8 cellular contexts compared by ENCODE assay signal in the genomic region with DNA sequence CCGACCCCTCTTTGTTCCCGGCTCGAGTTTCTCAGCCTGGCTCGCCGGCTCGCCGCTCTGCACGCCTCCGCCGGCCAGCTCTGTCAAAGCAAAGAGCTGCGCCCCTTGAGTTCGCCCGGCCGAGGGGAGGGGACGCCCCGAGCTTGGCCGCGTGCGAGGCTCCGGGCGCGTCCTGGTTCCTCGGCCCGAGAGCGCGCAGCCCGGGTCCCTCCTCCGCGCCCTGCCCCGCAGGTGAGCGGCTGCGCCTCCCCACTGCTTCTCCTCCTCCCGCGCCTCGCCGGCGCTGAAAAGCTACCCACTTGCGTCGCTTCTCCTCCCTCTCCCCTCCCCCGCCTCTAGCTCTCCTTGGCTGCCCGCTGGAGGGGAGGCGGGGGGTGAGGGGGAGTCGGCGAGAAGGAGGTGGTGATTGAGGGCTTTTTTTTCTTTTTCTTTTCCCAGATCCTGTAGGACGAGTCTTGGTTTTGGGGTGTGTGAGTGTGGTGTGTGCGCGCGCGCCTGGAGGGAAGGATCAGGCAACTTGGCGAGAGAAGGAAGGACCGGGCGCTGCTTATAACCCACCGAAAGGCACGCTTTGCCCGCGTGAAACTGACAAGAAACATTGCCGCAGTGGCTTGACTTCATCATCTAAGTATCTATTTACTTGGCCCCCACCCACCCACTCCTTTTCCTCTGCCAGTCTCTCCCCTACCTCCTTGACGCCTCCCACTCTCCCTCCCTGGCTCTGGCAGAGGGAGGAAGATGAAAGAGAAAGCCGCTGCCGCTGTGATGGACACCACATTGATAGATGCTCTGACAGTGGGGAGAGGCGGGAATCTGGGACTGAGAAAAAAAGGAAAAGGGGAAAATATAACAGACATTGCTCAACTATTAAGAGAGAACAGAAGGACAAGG. TPM values are rescaled to one million over a fixed set of nuclear protein-coding genes. Genes with fewer than 3 reads are reported as not detected.
DNase-seq lines count a peak whose midpoint lies in the region; ATAC-seq lines count a peak whose summit lies in the region.

Gene LEF1 (minus strand): TSS at position 261 of the 891 bp plus-strand sequence. CDS start 1,165 bp downstream, outside the sequence.

- H3K27me3 Mint-ChIP-seq in activated CD4-positive, alpha-beta T cell treated with anti-CD3 and anti-CD28 coated beads, Interleukin-2, amount 10 ng/mL, durations not matched to agents 24 days and 14 days = peaks cover 14% of the 10 kb centered on the region

- peaks cover 49% of the 10 kb centered on the region for H3K4me1 Mint-ChIP-seq in activated CD4-positive, alpha-beta T cell treated with anti-CD3 and anti-CD28 coated beads, Interleukin-2, amount 10 ng/mL, durations not matched to agents 24 days and 14 days

- WGBS in GM23248 (ENCODE audit: low coverage in 1 of 2, low lambda C conversion rate in 2 of 2, missing lambda C conversion rate in 2 of 2), 2 experiments = 1 to 2% methylated on average over 25 to 56 of the region's 61 CpGs

- H3K36me3 Mint-ChIP-seq in activated CD4-positive, alpha-beta T cell treated with anti-CD3 and anti-CD28 coated beads, Interleukin-2, amount 10 ng/mL, durations not matched to agents 24 days and 14 days (ENCODE audit: low read depth) = peaks cover 13% of the 10 kb centered on the region

- no peaks in the 10 kb centered on the region for H3K9me2 ChIP-seq in GM23248 (ENCODE audit: insufficient read depth)

- H3F3A ChIP-seq in GM23248 (ENCODE audit: insufficient read depth) = no peaks in the 10 kb centered on the region

- peak within 1 kb of the TSS; percentile 73 for H3K4me3 ChIP-seq in GM23248
- peak within 1 kb of the TSS; percentile 53 to 75 for H3K4me3 ChIP-seq in mucosa of rectum (ENCODE audit: low read length in 2 of 2)

- H3K4me1 ChIP-seq in GM23248 (ENCODE audit: insufficient read depth) (no peaks in the 10 kb centered on the region), mucosa of rectum (ENCODE audit: control insufficient read depth in 2 of 2, insufficient read depth in 2 of 2, low read length in 2 of 2) (peaks cover 9 to 16% of the 10 kb centered on the region in 2 donors)

- H3K36me3 ChIP-seq in GM23248 (ENCODE audit: low read depth) (no peaks in the 10 kb centered on the region), mucosa of rectum (ENCODE audit: control insufficient read depth in 2 of 2, insufficient read depth in 2 of 2, low read length in 2 of 2) (no peaks in the 10 kb centered on the region)

- peak within 1 kb of the TSS; percentile 97 for H3K27ac Mint-ChIP-seq in activated CD4-positive, alpha-beta T cell treated with anti-CD3 and anti-CD28 coated beads, Interleukin-2, amount 10 ng/mL, durations not matched to agents 24 days and 14 days

- H3K9ac ChIP-seq in GM23248 = no peak within 1 kb of the TSS
- peak within 1 kb of the TSS in 1 of 2 donors; percentile 27 for H3K9ac ChIP-seq in mucosa of rectum (ENCODE audit: low read depth in 1 of 2, low read length in 2 of 2)

- peak; percentile 48 for DNase-seq in Caki2 (ENCODE audit: low read depth)
- DNase-seq in GM23248 = peak; percentile 51
- peak; percentile 20 for DNase-seq in NCI-H128 (lab: John Stamatoyannopoulos, UW; ENCODE audit: unreplicated experiment)
- peak; percentile 91 for DNase-seq in activated CD4-positive, alpha-beta T cell treated with anti-CD3 and anti-CD28 coated beads, Interleukin-2, amount 10 ng/mL, durations not matched to agents 24 days and 14 days
- peak; percentile 64 for DNase-seq in effector CD4-positive, alpha-beta T cell
- peak; percentile 74 for DNase-seq in stimulated activated naive CD8-positive, alpha-beta T cell treated with anti-CD3 and anti-CD28 coated beads, Interleukin-15, Interleukin-2, amounts not matched to agents 100 U/mL and 50 U/mL, for 24 hours
- no peak for DNase-seq in NOMO-1 (lab: John Stamatoyannopoulos, UW; ENCODE audit: unreplicated experiment in 2 of 2)

- peak; percentile 33 for ATAC-seq in stimulated activated naive CD8-positive, alpha-beta T cell treated with anti-CD3 and anti-CD28 coated beads, Interleukin-15, Interleukin-2, amounts not matched to agents 100 U/mL and 50 U/mL, for 24 hours

- H3K9me3 ChIP-seq in GM23248 (ENCODE audit: low read depth) (no peaks in the 10 kb centered on the region), mucosa of rectum (ENCODE audit: control insufficient read depth in 2 of 2, low read length in 2 of 2) (no peaks in the 10 kb centered on the region)

- peak within 1 kb of the TSS; percentile 97 for H3K4me3 Mint-ChIP-seq in activated CD4-positive, alpha-beta T cell treated with anti-CD3 and anti-CD28 coated beads, Interleukin-2, amount 10 ng/mL, durations not matched to agents 24 days and 14 days

- peak within 1 kb of the TSS; percentile 89 for H2AFZ ChIP-seq in GM23248

- in situ Hi-C loops in Caki2 (cut with HindIII; ENCODE audit: low pct_unique_long_range_greater_than_20kb, low sequenced_read_pairs) = no loop called here
- in situ Hi-C loops in GM23248 (cut with MboI) = no loop called here

- no peaks in the 10 kb centered on the region for H3K79me2 ChIP-seq in GM23248 (ENCODE audit: insufficient read depth)

- H3K27me3 ChIP-seq in GM23248 (replicated peaks; ENCODE audit: insufficient read depth) (peaks cover 93% of the 10 kb centered on the region), mucosa of rectum (ENCODE audit: control insufficient read depth in 2 of 2, insufficient read depth in 2 of 2, low read length in 2 of 2) (peaks cover 54 to 62% of the 10 kb centered on the region in 2 donors)

- H3K27ac ChIP-seq in GM23248 (no peak within 1 kb of the TSS), mucosa of rectum (ENCODE audit: low read depth in 2 of 2, low read length in 2 of 2) (peak within 1 kb of the TSS in 1 of 2 donors; percentile 16)

- peak within 1 kb of the TSS; percentile 96 for H3K4me2 ChIP-seq in GM23248 (ENCODE audit: unreplicated experiment)

- intact Hi-C loops in activated CD4-positive, alpha-beta T cell treated with anti-CD3 and anti-CD28 coated beads, Interleukin-2, amount 10 ng/mL, durations not matched to agents 24 days and 14 days (cut with micrococcal nuclease) = loop anchor here (5.0 kb wide), 1 partner anchor 188 kb away; no protein-coding TSS in a partner anchor

- H3K9me3 Mint-ChIP-seq in activated CD4-positive, alpha-beta T cell treated with anti-CD3 and anti-CD28 coated beads, Interleukin-2, amount 10 ng/mL, durations not matched to agents 24 days and 14 days = no peaks in the 10 kb centered on the region

- H4K20me1 ChIP-seq in GM23248 (ENCODE audit: insufficient read depth) = no peaks in the 10 kb centered on the region

RNA-seq across cellular contexts. Expression of gene LEF1, which starts in this region (rescaled TPM):
- not detected in 2 replicates for total RNA-seq in Caki2 (2014; rRNA removed; shearing (Covaris generic); ENCODE audit: low replicate concordance)
- not detected in 2 replicates for total RNA-seq in GM23248 (2014; rRNA removed; shearing (Covaris generic))
- 0.23 TPM in 1 of 2 replicates, not detected in the other for polyA plus RNA-seq in GM23248 (2016; fragmentation: Nextera tagmentation; extraction: Ambion mirVana)
- total RNA-seq in activated CD4-positive, alpha-beta T cell treated with anti-CD3 and anti-CD28 coated beads, Interleukin-2, amount 10 ng/mL, durations not matched to agents 24 days and 14 days = 131 and 141 TPM in 2 replicates

Comparison
In these comparisons a context has a peak if more than half of its experiments do, and no peak if none do; other contexts are left out.
1. RNA of gene LEF1 (total RNA-seq): 131 to 141 TPM in activated CD4-positive, alpha-beta T cell treated with anti-CD3 and anti-CD28 coated beads, Interleukin-2, amount 10 ng/mL, durations not matched to agents 24 days and 14 days; not detected in Caki2 and not detected in GM23248; every median in the first group is over 100 times any median in the second.
2. Peak in DNase-seq in Caki2; RNA of the gene not detected or under 1 TPM.
3. Peak in DNase-seq, H3K4me3 ChIP-seq and H3K4me2 ChIP-seq in GM23248; RNA of the gene not detected or under 1 TPM.
4. DNase-seq: peak in NCI-H128 (single experiment), activated CD4-positive, alpha-beta T cell treated with anti-CD3 and anti-CD28 coated beads, Interleukin-2, amount 10 ng/mL, durations not matched to agents 24 days and 14 days (single experiment), effector CD4-positive, alpha-beta T cell (single experiment) and stimulated activated naive CD8-positive, alpha-beta T cell treated with anti-CD3 and anti-CD28 coated beads, Interleukin-15, Interleukin-2, amounts not matched to agents 100 U/mL and 50 U/mL, for 24 hours (single experiment); none in NOMO-1 (0 of 2).